10 cellular contexts compared by ENCODE assay signal in the genomic region with DNA sequence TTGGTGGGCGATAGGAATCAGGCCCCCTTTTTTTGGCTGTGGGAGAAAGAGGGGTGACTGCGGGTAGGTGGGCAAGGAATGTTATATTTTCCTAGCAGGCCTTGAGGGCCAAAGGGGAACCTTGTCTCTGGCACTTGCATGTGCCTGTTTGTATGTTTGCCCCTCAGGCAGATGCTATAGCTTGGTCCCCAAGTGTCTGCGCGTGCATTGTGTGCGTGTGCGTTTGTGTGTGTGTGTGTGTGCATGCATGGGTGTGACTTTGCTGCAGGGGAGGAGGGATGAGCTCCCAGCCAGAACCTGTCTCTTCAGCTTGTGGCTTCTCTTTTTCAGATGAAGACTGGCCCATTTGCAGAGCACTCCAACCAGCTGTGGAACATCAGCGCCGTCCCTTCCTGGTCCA. TPM values are rescaled to one million over a fixed set of nuclear protein-coding genes. Genes with fewer than 3 reads are reported as not detected.
DNase-seq lines count a peak whose midpoint lies in the region; ATAC-seq, FAIRE-seq and TF ChIP-seq lines count a peak whose summit lies in the region.
"Had no signal": no experiment of that assay in that cellular context is flagged by ENCODE, and none has a peak within 500 bp of the region (broad histone marks: within the 10 kb centered on the region; RNA-seq: fewer than 3 reads in every experiment).

No MANE protein-coding gene starts in this region.

- H3K4me3 ChIP-seq in heart right ventricle: peak overlapping the region in 9 of 10 donors; percentile 3 to 62 (median 56)
- peak overlapping the region; percentile 25 to 46 for H3K4me3 ChIP-seq in cardiac fibroblast (replicated peaks in 1 of 2; ENCODE audit: low read depth in 2 of 2, low read length in 2 of 2)
- H3K4me3 ChIP-seq in muscle layer of colon (ENCODE audit: low read depth in 1 of 2, low read length in 2 of 2): peak overlapping the region in 1 of 2 donors; percentile 58
- no peak overlapping the region for H3K4me3 ChIP-seq in urinary bladder (ENCODE audit: low read depth, low read length)

- intact Hi-C loops in heart right ventricle (cut with DNase I): loop anchor here in 5 of 10 donors (5.0 to 10.0 kb wide), 5 partner anchors 35 to 353 kb away; a partner anchor contains a TSS
- intact Hi-C loops in left ventricle myocardium superior (cut with micrococcal nuclease): no loop called here

- H3K9me3 ChIP-seq in heart right ventricle (no peaks in the 10 kb centered on the region), muscle layer of colon (ENCODE audit: low read length) (no peaks in the 10 kb centered on the region)
- H3K9me3 ChIP-seq: neutrophil had no signal

- H3K27ac ChIP-seq in heart right ventricle: peak overlapping the region; percentile 100
- peak overlapping the region; percentile 95 for H3K27ac ChIP-seq in muscle layer of colon (ENCODE audit: low read depth, low read length)
- H3K27ac ChIP-seq in urinary bladder (ENCODE audit: low read depth): peak overlapping the region; percentile 70
- H3K27ac ChIP-seq: neutrophil had no signal

- no peak for TF ChIP-seq POLR2A in erythroblast (IDR thresholded peaks at IDR 0.05; ENCODE audit: low read length)

- DNase-seq in heart right ventricle (no peak), left ventricle myocardium superior (no peak), cardiac fibroblast (ENCODE audit: low read depth in 2 of 2) (no peak), frontal cortex (ENCODE audit: low spot score in 2 of 2) (no peak), erythroblast (lab: John Stamatoyannopoulos, UW) (no peak)
- DNase-seq: SHP77 treated with DMSO at 0.1 percent for 48 hours had no signal

- TF ChIP-seq CTCF in heart right ventricle (IDR thresholded peaks at IDR 0.05): no peak
- TF ChIP-seq CTCF in cardiac fibroblast (IDR thresholded peaks at IDR 0.05; ENCODE audit: low read depth, low read length): no peak

- FAIRE-seq in frontal cortex (lab: Jason Lieb, UNC): no peak

- H3K4me1 ChIP-seq in heart right ventricle: peaks cover 69 to 98% (median 92%) of the 10 kb centered on the region in 9 donors
- H3K4me1 ChIP-seq in muscle layer of colon (ENCODE audit: insufficient read depth, low read length): peaks cover 84% of the 10 kb centered on the region
- no peaks in the 10 kb centered on the region for H3K4me1 ChIP-seq in urinary bladder (ENCODE audit: insufficient read depth)

- WGBS in heart right ventricle, 2 donors: 21 to 38% methylated on average over 8 of the region's 8 CpGs
- 40% methylated on average over 8 of the region's 8 CpGs for WGBS in urinary bladder

- H3K9ac ChIP-seq in muscle layer of colon (ENCODE audit: low read length): peak overlapping the region; percentile 29

- peaks cover 0 to 55% (median 8%) of the 10 kb centered on the region in 9 donors for H3K36me3 ChIP-seq in heart right ventricle
- peaks cover 30% of the 10 kb centered on the region for H3K36me3 ChIP-seq in muscle layer of colon (ENCODE audit: insufficient read depth, low read length)
- no peaks in the 10 kb centered on the region for H3K36me3 ChIP-seq in urinary bladder (ENCODE audit: insufficient read depth)

- H3K27me3 ChIP-seq in heart right ventricle: no peaks in the 10 kb centered on the region
- no peaks in the 10 kb centered on the region for H3K27me3 ChIP-seq in muscle layer of colon (ENCODE audit: control insufficient read depth in 1 of 2, insufficient read depth in 2 of 2, low read length in 2 of 2)
- H3K27me3 ChIP-seq: neutrophil had no signal

- ATAC-seq in heart right ventricle (no peak), left ventricle myocardium superior (no peak), HG03139 (IDR thresholded peaks at IDR 0.05; ENCODE audit: unreplicated experiment) (no peak)

RNA-seq across cellular contexts. Expression of a gene that starts 30.9 kb away (rescaled TPM):
- total RNA-seq in heart right ventricle (100 to 1,000 TPM; 169 to 227 (median 187) TPM), left ventricle myocardium superior (186 TPM), urinary bladder (48.5 TPM), frontal cortex (55.0 TPM)
- polyA plus RNA-seq in heart right ventricle (100 to 1,000 TPM; 106 to 176 TPM), urinary bladder (125 TPM)

RNA-seq across cellular contexts. Expression of a gene that starts 31.5 kb away (rescaled TPM):
- total RNA-seq in heart right ventricle: 10 to 100 TPM; 67.0 to 84.7 (median 74.1) TPM
- 10 to 100 TPM; 19.5 to 48.5 TPM for polyA plus RNA-seq in heart right ventricle
- 94.6 TPM for total RNA-seq in left ventricle myocardium superior
- 15.0 TPM for total RNA-seq in urinary bladder
- polyA plus RNA-seq in urinary bladder: 70.7 TPM
- 12.2 TPM for total RNA-seq in frontal cortex

RNA-seq across cellular contexts. Expression of a gene that starts 35.9 kb away (rescaled TPM):
- total RNA-seq in heart right ventricle (10 to 100 TPM in 1 of 10 donors, 1 to 10 TPM in 9; 1.2 to 13.7 (median 5.6) TPM), left ventricle myocardium superior (3.5 TPM), urinary bladder (15.2 TPM), frontal cortex (33.8 TPM)
- polyA plus RNA-seq in heart right ventricle (10 to 100 TPM in 1 of 2 donors, 1 to 10 TPM in 1; 5.0 to 26.3 TPM), urinary bladder (13.3 TPM)
